1 cellular context compared by ENCODE assay signal in genomic region chr13:97344250-97345175, GRCh38.
TF ChIP-seq lines count a peak whose summit lies in the region.

No MANE protein-coding gene starts in this region.

TF ChIP-seq in H1, 55 proteins besides CTCF, POLR2A, EP300 and RAD21 (continued from another document):
- TF ChIP-seq ATF2 (IDR thresholded peaks at IDR 0.05; ENCODE audit: low read length) (no peak), RXRA (IDR thresholded peaks at IDR 0.05; ENCODE audit: insufficient read depth, low read depth, low read length) (no peak), SIX5 (IDR thresholded peaks at IDR 0.05; ENCODE audit: low read depth, low read length) (no peak), CREB1 (IDR thresholded peaks at IDR 0.05) (no peak), SAP30 (IDR thresholded peaks at IDR 0.05; ENCODE audit: insufficient read depth, insufficient replicate concordance, low read length) (no peak), GABPA (IDR thresholded peaks at IDR 0.05; ENCODE audit: borderline replicate concordance, insufficient read depth, low read length) (no peak), CBX5 (IDR thresholded peaks at IDR 0.05; ENCODE audit: low read depth, low read length) (no peak), TBP (IDR thresholded peaks at IDR 0.05; ENCODE audit: low read depth, low read length) (no peak), CEBPB (IDR thresholded peaks at IDR 0.05; ENCODE audit: low read depth, low read length) (no peak)
